In the genomic region with DNA sequence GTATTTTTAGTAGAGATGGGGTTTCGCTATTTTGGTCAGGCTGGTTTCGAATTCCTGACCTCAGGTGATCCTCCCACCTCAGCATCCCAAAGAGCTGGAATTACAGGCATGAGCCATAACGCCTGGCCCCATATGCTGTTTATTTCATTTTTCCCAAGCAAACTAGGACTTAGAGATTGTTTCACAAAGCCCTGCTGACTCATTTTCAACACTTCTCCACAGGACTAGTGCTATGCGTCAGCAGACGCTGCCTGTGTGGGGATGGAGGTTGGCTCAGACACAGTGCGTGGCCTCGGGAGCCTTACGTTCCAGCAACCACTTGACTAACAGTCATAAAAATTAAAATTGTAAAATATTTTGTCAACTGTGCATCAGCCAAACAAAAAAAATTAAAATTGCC, we compare ENCODE assay signal across 10 cellular contexts. TPM values are rescaled to one million over a fixed set of nuclear protein-coding genes. Genes with fewer than 3 reads are reported as not detected.
DNase-seq lines count a peak whose midpoint lies in the region; ATAC-seq, FAIRE-seq and TF ChIP-seq lines count a peak whose summit lies in the region.
"Had no signal": no experiment of that assay in that cellular context is flagged by ENCODE, and none has a peak within 500 bp of the region (broad histone marks: within the 10 kb centered on the region; RNA-seq: fewer than 3 reads in every experiment).

No MANE protein-coding gene starts in this region.

- no peak overlapping the region for H2BK120ac ChIP-seq in neuronal stem cell (ENCODE audit: low read depth, low read length)

- H3K4me2 ChIP-seq in neuronal stem cell (ENCODE audit: insufficient read depth, low read length, poor library complexity, severe bottlenecking) = no peak overlapping the region

- FAIRE-seq in RCC 7860 (lab: Jason Lieb, UNC) = no peak
- FAIRE-seq in GM12891 (lab: Jason Lieb, UNC) = no peak

- no peak overlapping the region for H3K14ac ChIP-seq in neuronal stem cell (ENCODE audit: low read length)

- no peak overlapping the region for H3K9ac ChIP-seq in neuronal stem cell (ENCODE audit: low read depth, low read length, poor library complexity)

- H3K27ac ChIP-seq in psoas muscle (no peak overlapping the region), neuronal stem cell (replicated peaks; ENCODE audit: low read length) (no peak overlapping the region)

- H3K18ac ChIP-seq in neuronal stem cell (ENCODE audit: low read length) = no peak overlapping the region

- H3K27me3 ChIP-seq in psoas muscle (ENCODE audit: insufficient read depth in 3 of 3, low read length in 2 of 3) (no peaks in the 10 kb centered on the region), neuronal stem cell (ENCODE audit: control insufficient read depth in 3 of 3, insufficient read depth in 3 of 3, low read depth in 1 of 3, low read length in 3 of 3) (no peaks in the 10 kb centered on the region)

- no peak overlapping the region for H3K4ac ChIP-seq in neuronal stem cell (ENCODE audit: low read length)

- no peak for TF ChIP-seq CTCF in psoas muscle (IDR thresholded peaks at IDR 0.05)

- H3K9me3 ChIP-seq in psoas muscle (no peaks in the 10 kb centered on the region), neuronal stem cell (replicated peaks in 1 of 2; ENCODE audit: control insufficient read depth in 2 of 2, insufficient read depth in 1 of 2, low read depth in 1 of 2, low read length in 2 of 2) (peaks cover 15% of the 10 kb centered on the region in 2 donors)

- H3K36me3 ChIP-seq in psoas muscle (ENCODE audit: insufficient read depth in 1 of 2, low read depth in 1 of 2) = no peaks in the 10 kb centered on the region
- H3K36me3 ChIP-seq in neuronal stem cell (replicated peaks in 1 of 2; ENCODE audit: control insufficient read depth in 2 of 2, insufficient read depth in 2 of 2, low read length in 2 of 2) = no peaks in the 10 kb centered on the region

- in situ Hi-C loops in Caki2 (cut with HindIII; ENCODE audit: low pct_unique_long_range_greater_than_20kb, low sequenced_read_pairs) = no loop called here

- peaks cover 2% of the 10 kb centered on the region for H3K79me1 ChIP-seq in neuronal stem cell (ENCODE audit: low read depth, low read length)

- intact Hi-C loops in psoas muscle (cut with DNase I) = loop anchor here in 1 of 2 donors (10.0 kb wide), 1 partner anchor 62 kb away; no protein-coding TSS in a partner anchor

- H2AFZ ChIP-seq in neuronal stem cell (ENCODE audit: low read length) = no peak overlapping the region

- H2AK5ac ChIP-seq in neuronal stem cell (ENCODE audit: low read depth, low read length) = no peak overlapping the region

- no peak overlapping the region for H2BK5ac ChIP-seq in neuronal stem cell (ENCODE audit: low read length)

- H3K4me1 ChIP-seq in psoas muscle (peaks cover 4% of the 10 kb centered on the region), neuronal stem cell (ENCODE audit: control insufficient read depth in 2 of 2, insufficient read depth in 1 of 2, low read depth in 1 of 2, low read length in 2 of 2) (peaks cover 5 to 6% of the 10 kb centered on the region in 2 donors)

- H3K4me3 ChIP-seq in psoas muscle (no peak overlapping the region), neuronal stem cell (ENCODE audit: low read length in 2 of 2) (no peak overlapping the region)

- H2BK12ac ChIP-seq in neuronal stem cell (ENCODE audit: low read length) = no peak overlapping the region

- peak; percentile 60 for DNase-seq in Caki2 (ENCODE audit: low read depth)
- peak; percentile 37 for DNase-seq in RCC 7860 (ENCODE audit: low spot score)
- DNase-seq in fibroblast of the conjunctiva (ENCODE audit: low read depth) = peak; percentile 73
- DNase-seq in psoas muscle = peak in 1 of 2 donors; percentile 61
- DNase-seq in NCI-H82 treated with DMSO at 0.1 percent for 48 hours (lab: John Stamatoyannopoulos, UW; ENCODE audit: unreplicated experiment) = no peak
- no peak for DNase-seq in GM12891 (ENCODE audit: insufficient read length, low spot score)
- no peak for DNase-seq in activated CD4-positive, alpha-beta T cell treated with anti-CD3 and anti-CD28 coated beads for 48 hours
- no peak for DNase-seq in neuronal stem cell (ENCODE audit: low spot score)
- DNase-seq: activated CD4-positive, alpha-beta T cell treated with anti-CD3 and anti-CD28 coated beads for 1 hour; NCI-H748 treated with DMSO at 0.1 percent for 48 hours had no signal

- no peak for TF ChIP-seq POLR2A in GM12891 (IDR thresholded peaks at IDR 0.05; ENCODE audit: low read depth, low read length)

- WGBS in psoas muscle, 3 donors = 75 to 84% (median 77%) methylated on average over 8 of the region's 8 CpGs
- no CpG with 5 or more reads among the region's 8 CpGs for WGBS in neuronal stem cell (ENCODE audit: extremely low coverage in 2 of 2, insufficient read length in 2 of 2, insufficient replicate concordance in 1 of 2), 2 donors

- no peak overlapping the region for H3K23ac ChIP-seq in neuronal stem cell (ENCODE audit: low read depth, low read length, poor library complexity)

- ATAC-seq in psoas muscle = peak; percentile 56 to 64 (median 62)

- no peak overlapping the region for H4K8ac ChIP-seq in neuronal stem cell (ENCODE audit: low read depth, low read length)

- no peak overlapping the region for H2BK15ac ChIP-seq in neuronal stem cell (ENCODE audit: low read length)

- H4K91ac ChIP-seq in neuronal stem cell (ENCODE audit: low read depth, low read length, poor library complexity) = no peak overlapping the region

TF ChIP-seq in GM12891, 5 proteins besides CTCF, POLR2A, EP300 and RAD21:
- no peak for TF ChIP-seq POLR2AphosphoS5 (IDR thresholded peaks at IDR 0.05; ENCODE audit: low read depth, low read length)
- TF ChIP-seq PAX5 (IDR thresholded peaks at IDR 0.05; ENCODE audit: insufficient read depth, low read length, severe bottlenecking) = no peak
- no peak for TF ChIP-seq TAF1 (IDR thresholded peaks at IDR 0.05; ENCODE audit: low read depth, low read length)
- no peak for TF ChIP-seq SPI1 (IDR thresholded peaks at IDR 0.05; ENCODE audit: low read depth, low read length)
- TF ChIP-seq POU2F2 (IDR thresholded peaks at IDR 0.05; ENCODE audit: low read depth, low read length) = no peak

RNA-seq across cellular contexts. Expression of gene PKNOX1, which starts 22.7 kb away (rescaled TPM):
- total RNA-seq in Caki2 (2014; rRNA removed; shearing (Covaris generic); ENCODE audit: low replicate concordance) = 25.2 and 41.5 TPM in 2 replicates
- total RNA-seq in psoas muscle = 10 to 100 TPM; 12.1 to 14.7 (median 13.2) TPM
- polyA plus RNA-seq in psoas muscle = 1 to 10 TPM; 6.0 to 9.7 (median 6.1) TPM
- 7.3 TPM for polyA plus RNA-seq in GM12891 (2012; ENCODE audit: low read depth, missing spikeins)
- polyA plus RNA-seq in neuronal stem cell (2013, experiment 1 of 2) = 5.1 TPM
- 5.5 TPM for polyA plus RNA-seq in neuronal stem cell (2013, experiment 2 of 2)

Comparison
In these comparisons a context has a peak if more than half of its experiments do, and no peak if none do; other contexts are left out.
1. DNase-seq: peak in Caki2 (single experiment), RCC 7860 (single experiment) and fibroblast of the conjunctiva (single experiment); none in NCI-H82 treated with DMSO at 0.1 percent for 48 hours (single experiment), GM12891 (single experiment), activated CD4-positive, alpha-beta T cell treated with anti-CD3 and anti-CD28 coated beads for 48 hours (single experiment) and neuronal stem cell (single experiment).